Comparison of ENCODE assay signal across 1 cellular context in the genomic region with DNA sequence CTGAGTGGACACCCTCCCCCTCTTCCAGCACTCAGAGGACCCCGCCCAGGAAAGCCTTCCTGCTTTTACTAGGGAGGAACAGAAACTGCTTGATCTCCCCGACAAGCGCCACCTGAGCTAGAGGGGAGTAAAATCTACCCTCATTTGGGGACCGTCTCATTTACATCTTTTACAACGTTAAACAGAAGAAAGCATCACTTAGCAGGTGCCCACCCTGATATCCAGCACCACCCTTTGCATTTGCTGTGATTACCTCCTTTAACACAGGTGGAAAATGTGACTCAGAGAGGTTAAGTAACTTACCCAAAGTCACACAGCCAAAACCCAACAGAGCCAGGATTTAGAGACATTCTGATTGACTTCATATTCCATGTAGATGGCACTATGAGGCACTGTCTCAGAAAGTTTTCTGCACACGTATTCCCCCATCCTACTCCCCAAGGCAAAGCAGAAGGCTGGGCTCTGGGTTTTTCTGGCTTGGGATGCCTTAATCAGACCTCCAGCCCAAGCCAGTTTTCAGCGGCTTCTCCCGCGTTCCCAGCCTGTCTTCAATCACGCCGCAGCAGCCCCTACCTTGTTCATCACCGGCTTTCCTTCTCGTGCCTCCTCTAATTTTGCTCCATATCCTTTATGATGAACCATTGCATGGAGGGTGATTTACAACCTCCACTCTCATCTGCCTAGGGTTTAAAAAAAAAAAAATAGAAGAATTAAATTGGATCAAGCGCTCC.
TF ChIP-seq lines count a peak whose summit lies in the region.

No MANE protein-coding gene starts in this region.

TF ChIP-seq in GM12878, 131 proteins besides CTCF, POLR2A, EP300 and RAD21 (continued from another document and continues in another):
- TF ChIP-seq, protein P1, sequence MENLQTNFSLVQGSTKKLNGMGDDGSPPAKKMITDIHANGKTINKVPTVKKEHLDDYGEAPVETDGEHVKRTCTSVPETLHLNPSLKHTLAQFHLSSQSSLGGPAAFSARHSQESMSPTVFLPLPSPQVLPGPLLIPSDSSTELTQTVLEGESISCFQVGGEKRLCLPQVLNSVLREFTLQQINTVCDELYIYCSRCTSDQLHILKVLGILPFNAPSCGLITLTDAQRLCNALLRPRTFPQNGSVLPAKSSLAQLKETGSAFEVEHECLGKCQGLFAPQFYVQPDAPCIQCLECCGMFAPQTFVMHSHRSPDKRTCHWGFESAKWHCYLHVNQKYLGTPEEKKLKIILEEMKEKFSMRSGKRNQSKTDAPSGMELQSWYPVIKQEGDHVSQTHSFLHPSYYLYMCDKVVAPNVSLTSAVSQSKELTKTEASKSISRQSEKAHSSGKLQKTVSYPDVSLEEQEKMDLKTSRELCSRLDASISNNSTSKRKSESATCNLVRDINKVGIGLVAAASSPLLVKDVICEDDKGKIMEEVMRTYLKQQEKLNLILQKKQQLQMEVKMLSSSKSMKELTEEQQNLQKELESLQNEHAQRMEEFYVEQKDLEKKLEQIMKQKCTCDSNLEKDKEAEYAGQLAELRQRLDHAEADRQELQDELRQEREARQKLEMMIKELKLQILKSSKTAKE (IDR thresholded peaks at IDR 0.05; ENCODE audit: low read depth, poor library complexity, severe bottlenecking): no peak
- TF ChIP-seq, protein P2, sequence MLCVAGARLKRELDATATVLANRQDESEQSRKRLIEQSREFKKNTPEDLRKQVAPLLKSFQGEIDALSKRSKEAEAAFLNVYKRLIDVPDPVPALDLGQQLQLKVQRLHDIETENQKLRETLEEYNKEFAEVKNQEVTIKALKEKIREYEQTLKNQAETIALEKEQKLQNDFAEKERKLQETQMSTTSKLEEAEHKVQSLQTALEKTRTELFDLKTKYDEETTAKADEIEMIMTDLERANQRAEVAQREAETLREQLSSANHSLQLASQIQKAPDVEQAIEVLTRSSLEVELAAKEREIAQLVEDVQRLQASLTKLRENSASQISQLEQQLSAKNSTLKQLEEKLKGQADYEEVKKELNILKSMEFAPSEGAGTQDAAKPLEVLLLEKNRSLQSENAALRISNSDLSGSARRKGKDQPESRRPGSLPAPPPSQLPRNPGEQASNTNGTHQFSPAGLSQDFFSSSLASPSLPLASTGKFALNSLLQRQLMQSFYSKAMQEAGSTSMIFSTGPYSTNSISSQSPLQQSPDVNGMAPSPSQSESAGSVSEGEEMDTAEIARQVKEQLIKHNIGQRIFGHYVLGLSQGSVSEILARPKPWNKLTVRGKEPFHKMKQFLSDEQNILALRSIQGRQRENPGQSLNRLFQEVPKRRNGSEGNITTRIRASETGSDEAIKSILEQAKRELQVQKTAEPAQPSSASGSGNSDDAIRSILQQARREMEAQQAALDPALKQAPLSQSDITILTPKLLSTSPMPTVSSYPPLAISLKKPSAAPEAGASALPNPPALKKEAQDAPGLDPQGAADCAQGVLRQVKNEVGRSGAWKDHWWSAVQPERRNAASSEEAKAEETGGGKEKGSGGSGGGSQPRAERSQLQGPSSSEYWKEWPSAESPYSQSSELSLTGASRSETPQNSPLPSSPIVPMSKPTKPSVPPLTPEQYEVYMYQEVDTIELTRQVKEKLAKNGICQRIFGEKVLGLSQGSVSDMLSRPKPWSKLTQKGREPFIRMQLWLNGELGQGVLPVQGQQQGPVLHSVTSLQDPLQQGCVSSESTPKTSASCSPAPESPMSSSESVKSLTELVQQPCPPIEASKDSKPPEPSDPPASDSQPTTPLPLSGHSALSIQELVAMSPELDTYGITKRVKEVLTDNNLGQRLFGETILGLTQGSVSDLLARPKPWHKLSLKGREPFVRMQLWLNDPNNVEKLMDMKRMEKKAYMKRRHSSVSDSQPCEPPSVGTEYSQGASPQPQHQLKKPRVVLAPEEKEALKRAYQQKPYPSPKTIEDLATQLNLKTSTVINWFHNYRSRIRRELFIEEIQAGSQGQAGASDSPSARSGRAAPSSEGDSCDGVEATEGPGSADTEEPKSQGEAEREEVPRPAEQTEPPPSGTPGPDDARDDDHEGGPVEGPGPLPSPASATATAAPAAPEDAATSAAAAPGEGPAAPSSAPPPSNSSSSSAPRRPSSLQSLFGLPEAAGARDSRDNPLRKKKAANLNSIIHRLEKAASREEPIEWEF (IDR thresholded peaks at IDR 0.05; ENCODE audit: insufficient replicate concordance, low read depth, low read length): no peak
- TF ChIP-seq SMAD1 (IDR thresholded peaks at IDR 0.05; ENCODE audit: low read depth, partially characterized antibody) (no peak), NFYA (IDR thresholded peaks at IDR 0.05; ENCODE audit: borderline replicate concordance, low read depth, low read length) (no peak), NFIC (IDR thresholded peaks at IDR 0.05; ENCODE audit: low read depth, low read length) (0 out of 2 replicates have a peak, but pooled peaks have one; percentile 25), PML (IDR thresholded peaks at IDR 0.05; ENCODE audit: low read length) (no peak), KDM1A (IDR thresholded peaks at IDR 0.05; ENCODE audit: borderline replicate concordance) (no peak), HDGF (IDR thresholded peaks at IDR 0.05) (no peak), ZNF217 (IDR thresholded peaks at IDR 0.05) (peak; percentile 85), HDAC2 (IDR thresholded peaks at IDR 0.05) (no peak), RFX5 (IDR thresholded peaks at IDR 0.05; ENCODE audit: low read depth, low read length) (no peak; the same call in 1 of the 2 replicates), ZNF274 (IDR thresholded peaks at IDR 0.05; ENCODE audit: insufficient read depth, insufficient read length) (no peak), EGR1 (IDR thresholded peaks at IDR 0.05; ENCODE audit: borderline replicate concordance in 1 of 2, low read depth in 2 of 2, low read length in 2 of 2) (no peak), HCFC1 (IDR thresholded peaks at IDR 0.05; ENCODE audit: low read length) (no peak), MYB (IDR thresholded peaks at IDR 0.05; ENCODE audit: borderline replicate concordance, low read depth, low read length) (no peak), ESRRA (IDR thresholded peaks at IDR 0.05; ENCODE audit: low read length) (no peak), DPF2 (IDR thresholded peaks at IDR 0.05) (0 out of 2 replicates have a peak, but pooled peaks have one; percentile 14), TAF1 (IDR thresholded peaks at IDR 0.05; ENCODE audit: borderline replicate concordance, low read depth, low read length) (no peak), ZZZ3 (IDR thresholded peaks at IDR 0.05; ENCODE audit: control insufficient read depth, insufficient read length, low read depth) (no peak), SIN3A (IDR thresholded peaks at IDR 0.05; ENCODE audit: low read depth, low read length) (no peak), BACH1 (IDR thresholded peaks at IDR 0.05; ENCODE audit: borderline replicate concordance) (no peak), NR2F1 (conservative IDR thresholded peaks at IDR 0.05) (no peak), FOXM1 (IDR thresholded peaks at IDR 0.05; ENCODE audit: low read depth, low read length) (no peak), EZH2 (IDR thresholded peaks at IDR 0.05; ENCODE audit: borderline replicate concordance, control insufficient read depth, low read depth, low read length) (no peak), GATAD2B (conservative IDR thresholded peaks at IDR 0.05; ENCODE audit: low read depth) (no peak), EED (IDR thresholded peaks at IDR 0.05; ENCODE audit: low read depth) (0 out of 2 replicates have a peak, but pooled peaks have one; percentile 61), POLR2AphosphoS5 (IDR thresholded peaks at IDR 0.05; ENCODE audit: low read length) (no peak), ZNF622 (IDR thresholded peaks at IDR 0.05) (no peak), CBX5 (IDR thresholded peaks at IDR 0.05; ENCODE audit: low read depth) (no peak), SUZ12 (IDR thresholded peaks at IDR 0.05; ENCODE audit: unreplicated experiment) (no peak), SPI1 (IDR thresholded peaks at IDR 0.05; ENCODE audit: borderline replicate concordance, insufficient read depth, low read depth, low read length) (peak; percentile 70), ZNF207 (IDR thresholded peaks at IDR 0.05; ENCODE audit: borderline replicate concordance) (no peak), FOS (IDR thresholded peaks at IDR 0.05; ENCODE audit: borderline replicate concordance, extremely low read depth, insufficient read length) (no peak), NFXL1 (IDR thresholded peaks at IDR 0.05; ENCODE audit: borderline replicate concordance) (0 out of 2 replicates have a peak, but pooled peaks have one; percentile 28), CBFB (IDR thresholded peaks at IDR 0.05; ENCODE audit: low read depth) (no peak), SMARCA5 (IDR thresholded peaks at IDR 0.05) (peak; percentile 98)
- TF ChIP-seq, protein P3, sequence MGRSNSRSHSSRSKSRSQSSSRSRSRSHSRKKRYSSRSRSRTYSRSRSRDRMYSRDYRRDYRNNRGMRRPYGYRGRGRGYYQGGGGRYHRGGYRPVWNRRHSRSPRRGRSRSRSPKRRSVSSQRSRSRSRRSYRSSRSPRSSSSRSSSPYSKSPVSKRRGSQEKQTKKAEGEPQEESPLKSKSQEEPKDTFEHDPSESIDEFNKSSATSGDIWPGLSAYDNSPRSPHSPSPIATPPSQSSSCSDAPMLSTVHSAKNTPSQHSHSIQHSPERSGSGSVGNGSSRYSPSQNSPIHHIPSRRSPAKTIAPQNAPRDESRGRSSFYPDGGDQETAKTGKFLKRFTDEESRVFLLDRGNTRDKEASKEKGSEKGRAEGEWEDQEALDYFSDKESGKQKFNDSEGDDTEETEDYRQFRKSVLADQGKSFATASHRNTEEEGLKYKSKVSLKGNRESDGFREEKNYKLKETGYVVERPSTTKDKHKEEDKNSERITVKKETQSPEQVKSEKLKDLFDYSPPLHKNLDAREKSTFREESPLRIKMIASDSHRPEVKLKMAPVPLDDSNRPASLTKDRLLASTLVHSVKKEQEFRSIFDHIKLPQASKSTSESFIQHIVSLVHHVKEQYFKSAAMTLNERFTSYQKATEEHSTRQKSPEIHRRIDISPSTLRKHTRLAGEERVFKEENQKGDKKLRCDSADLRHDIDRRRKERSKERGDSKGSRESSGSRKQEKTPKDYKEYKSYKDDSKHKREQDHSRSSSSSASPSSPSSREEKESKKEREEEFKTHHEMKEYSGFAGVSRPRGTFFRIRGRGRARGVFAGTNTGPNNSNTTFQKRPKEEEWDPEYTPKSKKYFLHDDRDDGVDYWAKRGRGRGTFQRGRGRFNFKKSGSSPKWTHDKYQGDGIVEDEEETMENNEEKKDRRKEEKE (IDR thresholded peaks at IDR 0.05): no peak
- TF ChIP-seq, protein P4, sequence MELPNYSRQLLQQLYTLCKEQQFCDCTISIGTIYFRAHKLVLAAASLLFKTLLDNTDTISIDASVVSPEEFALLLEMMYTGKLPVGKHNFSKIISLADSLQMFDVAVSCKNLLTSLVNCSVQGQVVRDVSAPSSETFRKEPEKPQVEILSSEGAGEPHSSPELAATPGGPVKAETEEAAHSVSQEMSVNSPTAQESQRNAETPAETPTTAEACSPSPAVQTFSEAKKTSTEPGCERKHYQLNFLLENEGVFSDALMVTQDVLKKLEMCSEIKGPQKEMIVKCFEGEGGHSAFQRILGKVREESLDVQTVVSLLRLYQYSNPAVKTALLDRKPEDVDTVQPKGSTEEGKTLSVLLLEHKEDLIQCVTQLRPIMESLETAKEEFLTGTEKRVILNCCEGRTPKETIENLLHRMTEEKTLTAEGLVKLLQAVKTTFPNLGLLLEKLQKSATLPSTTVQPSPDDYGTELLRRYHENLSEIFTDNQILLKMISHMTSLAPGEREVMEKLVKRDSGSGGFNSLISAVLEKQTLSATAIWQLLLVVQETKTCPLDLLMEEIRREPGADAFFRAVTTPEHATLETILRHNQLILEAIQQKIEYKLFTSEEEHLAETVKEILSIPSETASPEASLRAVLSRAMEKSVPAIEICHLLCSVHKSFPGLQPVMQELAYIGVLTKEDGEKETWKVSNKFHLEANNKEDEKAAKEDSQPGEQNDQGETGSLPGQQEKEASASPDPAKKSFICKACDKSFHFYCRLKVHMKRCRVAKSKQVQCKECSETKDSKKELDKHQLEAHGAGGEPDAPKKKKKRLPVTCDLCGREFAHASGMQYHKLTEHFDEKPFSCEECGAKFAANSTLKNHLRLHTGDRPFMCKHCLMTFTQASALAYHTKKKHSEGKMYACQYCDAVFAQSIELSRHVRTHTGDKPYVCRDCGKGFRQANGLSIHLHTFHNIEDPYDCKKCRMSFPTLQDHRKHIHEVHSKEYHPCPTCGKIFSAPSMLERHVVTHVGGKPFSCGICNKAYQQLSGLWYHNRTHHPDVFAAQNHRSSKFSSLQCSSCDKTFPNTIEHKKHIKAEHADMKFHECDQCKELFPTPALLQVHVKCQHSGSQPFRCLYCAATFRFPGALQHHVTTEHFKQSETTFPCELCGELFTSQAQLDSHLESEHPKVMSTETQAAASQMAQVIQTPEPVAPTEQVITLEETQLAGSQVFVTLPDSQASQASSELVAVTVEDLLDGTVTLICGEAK (IDR thresholded peaks at IDR 0.05; ENCODE audit: borderline replicate concordance): no peak; the same call in 1 of the 2 replicates
- TF ChIP-seq, protein P5, sequence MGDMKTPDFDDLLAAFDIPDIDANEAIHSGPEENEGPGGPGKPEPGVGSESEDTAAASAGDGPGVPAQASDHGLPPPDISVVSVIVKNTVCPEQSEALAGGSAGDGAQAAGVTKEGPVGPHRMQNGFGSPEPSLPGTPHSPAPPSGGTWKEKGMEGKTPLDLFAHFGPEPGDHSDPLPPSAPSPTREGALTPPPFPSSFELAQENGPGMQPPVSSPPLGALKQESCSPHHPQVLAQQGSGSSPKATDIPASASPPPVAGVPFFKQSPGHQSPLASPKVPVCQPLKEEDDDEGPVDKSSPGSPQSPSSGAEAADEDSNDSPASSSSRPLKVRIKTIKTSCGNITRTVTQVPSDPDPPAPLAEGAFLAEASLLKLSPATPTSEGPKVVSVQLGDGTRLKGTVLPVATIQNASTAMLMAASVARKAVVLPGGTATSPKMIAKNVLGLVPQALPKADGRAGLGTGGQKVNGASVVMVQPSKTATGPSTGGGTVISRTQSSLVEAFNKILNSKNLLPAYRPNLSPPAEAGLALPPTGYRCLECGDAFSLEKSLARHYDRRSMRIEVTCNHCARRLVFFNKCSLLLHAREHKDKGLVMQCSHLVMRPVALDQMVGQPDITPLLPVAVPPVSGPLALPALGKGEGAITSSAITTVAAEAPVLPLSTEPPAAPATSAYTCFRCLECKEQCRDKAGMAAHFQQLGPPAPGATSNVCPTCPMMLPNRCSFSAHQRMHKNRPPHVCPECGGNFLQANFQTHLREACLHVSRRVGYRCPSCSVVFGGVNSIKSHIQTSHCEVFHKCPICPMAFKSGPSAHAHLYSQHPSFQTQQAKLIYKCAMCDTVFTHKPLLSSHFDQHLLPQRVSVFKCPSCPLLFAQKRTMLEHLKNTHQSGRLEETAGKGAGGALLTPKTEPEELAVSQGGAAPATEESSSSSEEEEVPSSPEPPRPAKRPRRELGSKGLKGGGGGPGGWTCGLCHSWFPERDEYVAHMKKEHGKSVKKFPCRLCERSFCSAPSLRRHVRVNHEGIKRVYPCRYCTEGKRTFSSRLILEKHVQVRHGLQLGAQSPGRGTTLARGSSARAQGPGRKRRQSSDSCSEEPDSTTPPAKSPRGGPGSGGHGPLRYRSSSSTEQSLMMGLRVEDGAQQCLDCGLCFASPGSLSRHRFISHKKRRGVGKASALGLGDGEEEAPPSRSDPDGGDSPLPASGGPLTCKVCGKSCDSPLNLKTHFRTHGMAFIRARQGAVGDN (IDR thresholded peaks at IDR 0.05): no peak
- TF ChIP-seq, protein P6, sequence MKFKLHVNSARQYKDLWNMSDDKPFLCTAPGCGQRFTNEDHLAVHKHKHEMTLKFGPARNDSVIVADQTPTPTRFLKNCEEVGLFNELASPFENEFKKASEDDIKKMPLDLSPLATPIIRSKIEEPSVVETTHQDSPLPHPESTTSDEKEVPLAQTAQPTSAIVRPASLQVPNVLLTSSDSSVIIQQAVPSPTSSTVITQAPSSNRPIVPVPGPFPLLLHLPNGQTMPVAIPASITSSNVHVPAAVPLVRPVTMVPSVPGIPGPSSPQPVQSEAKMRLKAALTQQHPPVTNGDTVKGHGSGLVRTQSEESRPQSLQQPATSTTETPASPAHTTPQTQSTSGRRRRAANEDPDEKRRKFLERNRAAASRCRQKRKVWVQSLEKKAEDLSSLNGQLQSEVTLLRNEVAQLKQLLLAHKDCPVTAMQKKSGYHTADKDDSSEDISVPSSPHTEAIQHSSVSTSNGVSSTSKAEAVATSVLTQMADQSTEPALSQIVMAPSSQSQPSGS (IDR thresholded peaks at IDR 0.05; ENCODE audit: low read length): no peak; the same call in 1 of the 2 replicates
